Comparison of ENCODE assay signal across 21 cellular contexts in the genomic region with DNA sequence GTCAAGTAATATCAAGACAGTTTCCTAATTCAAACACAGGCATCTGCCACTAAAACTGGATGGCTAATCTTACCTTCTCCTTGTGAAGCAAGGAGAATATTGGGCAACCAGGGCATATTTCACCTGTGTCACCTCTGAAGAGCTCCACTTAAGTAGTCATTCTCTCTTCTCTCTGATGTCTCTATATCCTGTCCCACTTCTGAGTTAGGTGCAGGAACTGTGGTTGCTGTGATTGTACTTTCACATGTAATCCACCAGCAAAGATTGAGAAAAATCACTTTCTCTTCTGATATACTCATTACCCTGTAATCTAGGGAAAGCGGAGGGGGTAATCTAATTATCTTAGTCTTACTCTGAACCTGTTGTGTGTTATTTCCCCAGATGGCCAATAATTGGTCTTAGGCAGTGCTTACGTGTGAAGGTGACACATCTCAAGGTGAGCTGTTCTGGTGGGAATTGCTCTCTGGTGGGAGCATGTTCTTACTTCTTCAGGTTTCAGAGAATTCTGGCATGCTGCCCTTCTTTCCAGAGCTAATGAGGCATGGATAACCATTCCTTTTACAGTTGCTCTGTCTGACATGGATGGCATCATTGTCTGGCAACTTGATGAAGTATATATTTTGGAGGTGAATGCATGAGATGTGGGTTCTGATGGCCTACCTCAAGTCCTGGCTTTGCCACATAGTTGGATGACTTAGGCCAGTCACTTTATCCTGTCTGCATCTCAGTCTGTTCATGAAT. TPM values are rescaled to one million over a fixed set of nuclear protein-coding genes. Genes with fewer than 3 reads are reported as not detected.
A peak's percentile ranks its signal among the peaks of the same experiment; 100 is the strongest.
DNase-seq lines count a peak whose midpoint lies in the region; ATAC-seq lines count a peak whose summit lies in the region.
"Had no signal": no experiment of that assay in that cellular context is flagged by ENCODE, and none has a peak within 500 bp of the region (broad histone marks: within the 10 kb centered on the region; RNA-seq: fewer than 3 reads in every experiment).

No MANE protein-coding gene starts in this region.

- H3K27ac ChIP-seq in CD4-positive, CD25-positive, alpha-beta regulatory T cell (ENCODE audit: insufficient read depth, low read length, poor library complexity, severe bottlenecking), result no peak overlapping the region
- peak overlapping the region; percentile 3 for H3K27ac ChIP-seq in effector memory CD4-positive, alpha-beta T cell (ENCODE audit: insufficient read depth, low read length, poor library complexity, severe bottlenecking)
- H3K27ac ChIP-seq: BLaER1 treated with 17β-estradiol and CSF1 and Interleukin-3, amounts not matched to agents 10 nM and 100 nM; brain microvascular endothelial cell; esophagus muscularis mucosa had no signal

- no peaks in the 10 kb centered on the region for H3K36me3 Mint-ChIP-seq in CD4-positive, CD25-positive, alpha-beta regulatory T cell

- H3K4me3 Mint-ChIP-seq in CD4-positive, CD25-positive, alpha-beta regulatory T cell, result peak overlapping the region in 3 of 4 donors; percentile 6 to 74 (median 52)
- H3K4me3 Mint-ChIP-seq: stimulated activated naive CD8-positive, alpha-beta T cell treated with anti-CD3 and anti-CD28 coated beads, Interleukin-15, Interleukin-2, amounts not matched to agents 100 ng/mL and 50 ng/mL, for 24 hours had no signal

- H3K9me3 Mint-ChIP-seq in CD4-positive, CD25-positive, alpha-beta regulatory T cell, result peaks cover 0 to 2% (median 0%) of the 10 kb centered on the region in 7 donors
- H3K9me3 Mint-ChIP-seq: stimulated activated naive CD8-positive, alpha-beta T cell treated with anti-CD3 and anti-CD28 coated beads, Interleukin-15, Interleukin-2, amounts not matched to agents 100 ng/mL and 50 ng/mL, for 24 hours had no signal

- H3K27me3 ChIP-seq in CD4-positive, CD25-positive, alpha-beta regulatory T cell (ENCODE audit: control insufficient read depth, insufficient read depth, low read length), result no peaks in the 10 kb centered on the region
- H3K27me3 ChIP-seq in effector memory CD4-positive, alpha-beta T cell (replicated peaks; ENCODE audit: control insufficient read depth, insufficient read depth, low read length, poor library complexity, severe bottlenecking), result no peaks in the 10 kb centered on the region
- H3K27me3 ChIP-seq: BLaER1 treated with 17β-estradiol and CSF1 and Interleukin-3, amounts not matched to agents 10 nM and 100 nM; brain microvascular endothelial cell; esophagus muscularis mucosa had no signal

- no peaks in the 10 kb centered on the region for H3K27me3 Mint-ChIP-seq in CD4-positive, CD25-positive, alpha-beta regulatory T cell
- H3K27me3 Mint-ChIP-seq: stimulated activated naive CD8-positive, alpha-beta T cell treated with anti-CD3 and anti-CD28 coated beads, Interleukin-15, Interleukin-2, amounts not matched to agents 100 ng/mL and 50 ng/mL, for 24 hours had no signal

- peak overlapping the region; percentile 13 to 96 (median 86) for H3K27ac Mint-ChIP-seq in CD4-positive, CD25-positive, alpha-beta regulatory T cell
- H3K27ac Mint-ChIP-seq: stimulated activated naive CD8-positive, alpha-beta T cell treated with anti-CD3 and anti-CD28 coated beads, Interleukin-15, Interleukin-2, amounts not matched to agents 100 ng/mL and 50 ng/mL, for 24 hours had no signal

- peaks cover 48% of the 10 kb centered on the region for H3K4me1 ChIP-seq in CD4-positive, CD25-positive, alpha-beta regulatory T cell (ENCODE audit: control insufficient read depth, insufficient read depth, low read length, poor library complexity, severe bottlenecking)
- H3K4me1 ChIP-seq in effector memory CD4-positive, alpha-beta T cell (ENCODE audit: control insufficient read depth, insufficient read depth, low read length, poor library complexity, severe bottlenecking), result peaks cover 50% of the 10 kb centered on the region

- peak overlapping the region; percentile 28 for H3K4me3 ChIP-seq in CD4-positive, CD25-positive, alpha-beta regulatory T cell (ENCODE audit: low read depth, low read length)
- peak overlapping the region; percentile 35 for H3K4me3 ChIP-seq in effector memory CD4-positive, alpha-beta T cell (ENCODE audit: insufficient read depth, low read depth, low read length, poor library complexity, severe bottlenecking)
- H3K4me3 ChIP-seq: BLaER1 treated with 17β-estradiol and CSF1 and Interleukin-3, amounts not matched to agents 10 nM and 100 nM; esophagus muscularis mucosa had no signal

- H3K36me3 ChIP-seq in CD4-positive, CD25-positive, alpha-beta regulatory T cell (ENCODE audit: control insufficient read depth, insufficient read depth, low read length), result no peaks in the 10 kb centered on the region
- H3K36me3 ChIP-seq in effector memory CD4-positive, alpha-beta T cell (ENCODE audit: control insufficient read depth, insufficient read depth, low read length), result no peaks in the 10 kb centered on the region
- H3K36me3 ChIP-seq: BLaER1 treated with 17β-estradiol and CSF1 and Interleukin-3, amounts not matched to agents 10 nM and 100 nM; brain microvascular endothelial cell; esophagus muscularis mucosa had no signal

- H3K4me1 Mint-ChIP-seq in CD4-positive, CD25-positive, alpha-beta regulatory T cell, result peaks cover 22 to 71% (median 62%) of the 10 kb centered on the region in 4 donors

- no peaks in the 10 kb centered on the region for H3K9me3 ChIP-seq in CD4-positive, CD25-positive, alpha-beta regulatory T cell (ENCODE audit: control insufficient read depth in 2 of 2, low read length in 2 of 2)
- no peaks in the 10 kb centered on the region for H3K9me3 ChIP-seq in effector memory CD4-positive, alpha-beta T cell (ENCODE audit: control insufficient read depth, low read length)
- H3K9me3 ChIP-seq: esophagus muscularis mucosa had no signal

- DNase-seq in NCI-H1694 (lab: John Stamatoyannopoulos, UW) (peak; percentile 15), NCI-H1694 treated with DMSO at 0.1 percent for 48 hours (lab: John Stamatoyannopoulos, UW) (no peak), NCI-H82 (lab: John Stamatoyannopoulos, UW) (peak; percentile 83), UCSD-AML1 (lab: John Stamatoyannopoulos, UW; ENCODE audit: unreplicated experiment) (no peak)
- peak in 2 of 3 donors; percentile 52 to 84 for DNase-seq in CD4-positive, CD25-positive, alpha-beta regulatory T cell
- DNase-seq in effector memory CD4-positive, alpha-beta T cell, result no peak
- no peak for DNase-seq in stimulated activated CD4-positive, alpha-beta T cell treated with anti-CD3 and anti-CD28 coated beads, Interleukin-15, amount 100 ng/mL, for 24 hours
- DNase-seq: 8988T; activated CD4-positive, CD25-positive, alpha-beta regulatory T cell treated with anti-CD3 and anti-CD28 coated beads, Interleukin-2, amount 50 U/mL, for 72 hours; brain microvascular endothelial cell; glutamatergic neuron; MM.1S; NCI-H2029; retina had no signal

- peak; percentile 72 for ATAC-seq in CD4-positive, CD25-positive, alpha-beta regulatory T cell (ENCODE audit: low read depth in 2 of 2)
- no peak for ATAC-seq in HG02798 (IDR thresholded peaks at IDR 0.05; ENCODE audit: poor library complexity, unreplicated experiment)

RNA-seq across cellular contexts. Expression of gene XCL2, which starts 12.0 kb away (rescaled TPM):
- not detected for total RNA-seq in CD4-positive, CD25-positive, alpha-beta regulatory T cell
- polyA plus RNA-seq in CD4-positive, CD25-positive, alpha-beta regulatory T cell, result under 1 TPM in 1 of 4 donors, not detected in 3; 0.83 TPM
- total RNA-seq: dermis microvascular lymphatic vessel endothelial cell, esophagus muscularis mucosa, ureter had no signal
- polyA plus RNA-seq: neural cell had no signal

RNA-seq across cellular contexts. Expression of gene XCL1, which starts 44.6 kb away (rescaled TPM):
- not detected for total RNA-seq in CD4-positive, CD25-positive, alpha-beta regulatory T cell
- not detected for polyA plus RNA-seq in CD4-positive, CD25-positive, alpha-beta regulatory T cell
- total RNA-seq: dermis microvascular lymphatic vessel endothelial cell, ureter had no signal

Comparison
In these comparisons a context has a peak if more than half of its experiments do, and no peak if none do; other contexts are left out.
1. DNase-seq: peak in NCI-H1694 (single experiment), CD4-positive, CD25-positive, alpha-beta regulatory T cell (2 of 3) and NCI-H82 (single experiment); none in NCI-H1694 treated with DMSO at 0.1 percent for 48 hours (single experiment), effector memory CD4-positive, alpha-beta T cell (0 of 3), UCSD-AML1 (single experiment) and stimulated activated CD4-positive, alpha-beta T cell treated with anti-CD3 and anti-CD28 coated beads, Interleukin-15, amount 100 ng/mL, for 24 hours (single experiment).